In the genomic region with DNA sequence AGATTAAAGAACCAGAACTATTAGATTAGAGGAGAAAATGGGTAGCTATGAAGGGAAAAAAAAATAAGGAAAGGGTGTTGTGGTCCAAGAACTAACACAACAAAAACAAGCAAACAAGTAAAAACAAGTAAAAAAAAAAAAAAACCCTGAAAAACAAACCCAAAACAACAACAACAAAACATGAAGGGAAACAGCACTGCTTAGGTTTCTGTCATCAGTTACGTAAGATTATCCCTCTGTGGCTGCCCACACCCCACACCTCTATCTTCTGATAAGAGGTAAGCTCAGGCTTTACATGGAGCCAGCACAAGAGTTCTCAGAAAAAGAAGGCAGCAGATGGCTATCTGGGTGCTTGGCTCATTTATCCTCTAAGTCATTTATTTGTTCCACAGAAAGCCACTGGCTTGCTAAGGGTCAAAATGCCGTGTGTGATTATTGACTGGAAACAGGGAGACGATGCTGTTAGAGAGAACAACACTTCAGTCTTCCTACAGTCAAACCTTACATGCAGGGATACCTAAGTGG, we compare ENCODE assay signal across 1 cellular context.
TF ChIP-seq lines count a peak whose summit lies in the region.

No MANE protein-coding gene starts in this region.

TF ChIP-seq in K562, 482 proteins besides CTCF, POLR2A, EP300 and RAD21 (continued from another document and continues in another):
- TF ChIP-seq, protein P1, sequence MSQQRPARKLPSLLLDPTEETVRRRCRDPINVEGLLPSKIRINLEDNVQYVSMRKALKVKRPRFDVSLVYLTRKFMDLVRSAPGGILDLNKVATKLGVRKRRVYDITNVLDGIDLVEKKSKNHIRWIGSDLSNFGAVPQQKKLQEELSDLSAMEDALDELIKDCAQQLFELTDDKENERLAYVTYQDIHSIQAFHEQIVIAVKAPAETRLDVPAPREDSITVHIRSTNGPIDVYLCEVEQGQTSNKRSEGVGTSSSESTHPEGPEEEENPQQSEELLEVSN (IDR thresholded peaks at IDR 0.05; ENCODE audit: borderline replicate concordance in 1 of 2, extremely low read depth in 1 of 2, insufficient read depth in 1 of 2, insufficient read length in 1 of 2, low read depth in 1 of 2, low read length in 1 of 2, poor library complexity in 1 of 2, severe bottlenecking in 1 of 2): no peak
- TF ChIP-seq, protein P2, sequence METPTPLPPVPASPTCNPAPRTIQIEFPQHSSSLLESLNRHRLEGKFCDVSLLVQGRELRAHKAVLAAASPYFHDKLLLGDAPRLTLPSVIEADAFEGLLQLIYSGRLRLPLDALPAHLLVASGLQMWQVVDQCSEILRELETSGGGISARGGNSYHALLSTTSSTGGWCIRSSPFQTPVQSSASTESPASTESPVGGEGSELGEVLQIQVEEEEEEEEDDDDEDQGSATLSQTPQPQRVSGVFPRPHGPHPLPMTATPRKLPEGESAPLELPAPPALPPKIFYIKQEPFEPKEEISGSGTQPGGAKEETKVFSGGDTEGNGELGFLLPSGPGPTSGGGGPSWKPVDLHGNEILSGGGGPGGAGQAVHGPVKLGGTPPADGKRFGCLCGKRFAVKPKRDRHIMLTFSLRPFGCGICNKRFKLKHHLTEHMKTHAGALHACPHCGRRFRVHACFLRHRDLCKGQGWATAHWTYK (CRISPR knock-in tag; IDR thresholded peaks at IDR 0.05): 0 out of 2 replicates have a peak, but pooled peaks have one; percentile 68
- TF ChIP-seq, protein P3, sequence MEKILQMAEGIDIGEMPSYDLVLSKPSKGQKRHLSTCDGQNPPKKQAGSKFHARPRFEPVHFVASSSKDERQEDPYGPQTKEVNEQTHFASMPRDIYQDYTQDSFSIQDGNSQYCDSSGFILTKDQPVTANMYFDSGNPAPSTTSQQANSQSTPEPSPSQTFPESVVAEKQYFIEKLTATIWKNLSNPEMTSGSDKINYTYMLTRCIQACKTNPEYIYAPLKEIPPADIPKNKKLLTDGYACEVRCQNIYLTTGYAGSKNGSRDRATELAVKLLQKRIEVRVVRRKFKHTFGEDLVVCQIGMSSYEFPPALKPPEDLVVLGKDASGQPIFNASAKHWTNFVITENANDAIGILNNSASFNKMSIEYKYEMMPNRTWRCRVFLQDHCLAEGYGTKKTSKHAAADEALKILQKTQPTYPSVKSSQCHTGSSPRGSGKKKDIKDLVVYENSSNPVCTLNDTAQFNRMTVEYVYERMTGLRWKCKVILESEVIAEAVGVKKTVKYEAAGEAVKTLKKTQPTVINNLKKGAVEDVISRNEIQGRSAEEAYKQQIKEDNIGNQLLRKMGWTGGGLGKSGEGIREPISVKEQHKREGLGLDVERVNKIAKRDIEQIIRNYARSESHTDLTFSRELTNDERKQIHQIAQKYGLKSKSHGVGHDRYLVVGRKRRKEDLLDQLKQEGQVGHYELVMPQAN (IDR thresholded peaks at IDR 0.05; ENCODE audit: borderline replicate concordance): peak; percentile 37; the same call in 1 of the 2 replicates
- TF ChIP-seq OTX1 (CRISPR knock-in tag; IDR thresholded peaks at IDR 0.05) (0 out of 2 replicates have a peak, but pooled peaks have one; percentile 52), SMARCC2 (IDR thresholded peaks at IDR 0.05; ENCODE audit: low read depth) (peak; percentile 94), SMARCB1 (IDR thresholded peaks at IDR 0.05; ENCODE audit: insufficient read length, low read depth) (peak; percentile 68), CEBPB (tag; IDR thresholded peaks at IDR 0.05) (peak; percentile 95), GATA2 (CRISPR knock-in tag; IDR thresholded peaks at IDR 0.05) (peak; percentile 91), SMARCE1 (IDR thresholded peaks at IDR 0.05) (peak; percentile 96), RB1 (IDR thresholded peaks at IDR 0.05; ENCODE audit: low read depth) (peak; percentile 44; the same call in 1 of the 2 replicates), ARHGAP35 (IDR thresholded peaks at IDR 0.05; ENCODE audit: partially characterized antibody) (no peak), NFIX (CRISPR knock-in tag; IDR thresholded peaks at IDR 0.05; ENCODE audit: low read depth) (no peak), SMARCA5 (IDR thresholded peaks at IDR 0.05) (0 out of 2 replicates have a peak, but pooled peaks have one; percentile 80), ATF7 (IDR thresholded peaks at IDR 0.05) (peak; percentile 93), RUNX1 (IDR thresholded peaks at IDR 0.05; ENCODE audit: low read depth) (peak; percentile 78), MYNN (IDR thresholded peaks at IDR 0.05) (peak; percentile 45; the same call in 1 of the 2 replicates), MYNN (CRISPR knock-in tag; IDR thresholded peaks at IDR 0.05) (no peak), NCOR1 (IDR thresholded peaks at IDR 0.05) (peak; percentile 89), HEY1 (CRISPR knock-in tag; IDR thresholded peaks at IDR 0.05; ENCODE audit: borderline replicate concordance) (no peak)
- TF ChIP-seq, protein P4, sequence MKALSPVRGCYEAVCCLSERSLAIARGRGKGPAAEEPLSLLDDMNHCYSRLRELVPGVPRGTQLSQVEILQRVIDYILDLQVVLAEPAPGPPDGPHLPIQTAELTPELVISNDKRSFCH (CRISPR knock-in tag; IDR thresholded peaks at IDR 0.05): no peak
- TF ChIP-seq, protein P4 (tag; IDR thresholded peaks at IDR 0.05): 0 out of 2 replicates have a peak, but pooled peaks have one; percentile 42
- TF ChIP-seq, protein P5, sequence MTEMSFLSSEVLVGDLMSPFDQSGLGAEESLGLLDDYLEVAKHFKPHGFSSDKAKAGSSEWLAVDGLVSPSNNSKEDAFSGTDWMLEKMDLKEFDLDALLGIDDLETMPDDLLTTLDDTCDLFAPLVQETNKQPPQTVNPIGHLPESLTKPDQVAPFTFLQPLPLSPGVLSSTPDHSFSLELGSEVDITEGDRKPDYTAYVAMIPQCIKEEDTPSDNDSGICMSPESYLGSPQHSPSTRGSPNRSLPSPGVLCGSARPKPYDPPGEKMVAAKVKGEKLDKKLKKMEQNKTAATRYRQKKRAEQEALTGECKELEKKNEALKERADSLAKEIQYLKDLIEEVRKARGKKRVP (CRISPR knock-in tag; IDR thresholded peaks at IDR 0.05): 0 out of 2 replicates have a peak, but pooled peaks have one; percentile 14
- TF ChIP-seq, protein P6, sequence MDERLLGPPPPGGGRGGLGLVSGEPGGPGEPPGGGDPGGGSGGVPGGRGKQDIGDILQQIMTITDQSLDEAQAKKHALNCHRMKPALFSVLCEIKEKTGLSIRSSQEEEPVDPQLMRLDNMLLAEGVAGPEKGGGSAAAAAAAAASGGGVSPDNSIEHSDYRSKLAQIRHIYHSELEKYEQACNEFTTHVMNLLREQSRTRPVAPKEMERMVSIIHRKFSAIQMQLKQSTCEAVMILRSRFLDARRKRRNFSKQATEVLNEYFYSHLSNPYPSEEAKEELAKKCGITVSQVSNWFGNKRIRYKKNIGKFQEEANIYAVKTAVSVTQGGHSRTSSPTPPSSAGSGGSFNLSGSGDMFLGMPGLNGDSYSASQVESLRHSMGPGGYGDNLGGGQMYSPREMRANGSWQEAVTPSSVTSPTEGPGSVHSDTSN (CRISPR knock-in tag; IDR thresholded peaks at IDR 0.05; ENCODE audit: low read depth): no peak
- TF ChIP-seq, protein P6 (tag; conservative IDR thresholded peaks at IDR 0.05; ENCODE audit: low read depth): peak; percentile 86
- TF ChIP-seq, protein P7, sequence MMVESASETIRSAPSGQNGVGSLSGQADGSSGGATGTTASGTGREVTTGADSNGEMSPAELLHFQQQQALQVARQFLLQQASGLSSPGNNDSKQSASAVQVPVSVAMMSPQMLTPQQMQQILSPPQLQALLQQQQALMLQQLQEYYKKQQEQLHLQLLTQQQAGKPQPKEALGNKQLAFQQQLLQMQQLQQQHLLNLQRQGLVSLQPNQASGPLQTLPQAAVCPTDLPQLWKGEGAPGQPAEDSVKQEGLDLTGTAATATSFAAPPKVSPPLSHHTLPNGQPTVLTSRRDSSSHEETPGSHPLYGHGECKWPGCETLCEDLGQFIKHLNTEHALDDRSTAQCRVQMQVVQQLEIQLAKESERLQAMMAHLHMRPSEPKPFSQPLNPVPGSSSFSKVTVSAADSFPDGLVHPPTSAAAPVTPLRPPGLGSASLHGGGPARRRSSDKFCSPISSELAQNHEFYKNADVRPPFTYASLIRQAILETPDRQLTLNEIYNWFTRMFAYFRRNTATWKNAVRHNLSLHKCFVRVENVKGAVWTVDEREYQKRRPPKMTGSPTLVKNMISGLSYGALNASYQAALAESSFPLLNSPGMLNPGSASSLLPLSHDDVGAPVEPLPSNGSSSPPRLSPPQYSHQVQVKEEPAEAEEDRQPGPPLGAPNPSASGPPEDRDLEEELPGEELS (CRISPR knock-in tag; IDR thresholded peaks at IDR 0.05; ENCODE audit: borderline replicate concordance): no peak
- TF ChIP-seq, protein P8, sequence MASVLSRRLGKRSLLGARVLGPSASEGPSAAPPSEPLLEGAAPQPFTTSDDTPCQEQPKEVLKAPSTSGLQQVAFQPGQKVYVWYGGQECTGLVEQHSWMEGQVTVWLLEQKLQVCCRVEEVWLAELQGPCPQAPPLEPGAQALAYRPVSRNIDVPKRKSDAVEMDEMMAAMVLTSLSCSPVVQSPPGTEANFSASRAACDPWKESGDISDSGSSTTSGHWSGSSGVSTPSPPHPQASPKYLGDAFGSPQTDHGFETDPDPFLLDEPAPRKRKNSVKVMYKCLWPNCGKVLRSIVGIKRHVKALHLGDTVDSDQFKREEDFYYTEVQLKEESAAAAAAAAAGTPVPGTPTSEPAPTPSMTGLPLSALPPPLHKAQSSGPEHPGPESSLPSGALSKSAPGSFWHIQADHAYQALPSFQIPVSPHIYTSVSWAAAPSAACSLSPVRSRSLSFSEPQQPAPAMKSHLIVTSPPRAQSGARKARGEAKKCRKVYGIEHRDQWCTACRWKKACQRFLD (CRISPR knock-in tag; IDR thresholded peaks at IDR 0.05): no peak
- TF ChIP-seq, protein P9, sequence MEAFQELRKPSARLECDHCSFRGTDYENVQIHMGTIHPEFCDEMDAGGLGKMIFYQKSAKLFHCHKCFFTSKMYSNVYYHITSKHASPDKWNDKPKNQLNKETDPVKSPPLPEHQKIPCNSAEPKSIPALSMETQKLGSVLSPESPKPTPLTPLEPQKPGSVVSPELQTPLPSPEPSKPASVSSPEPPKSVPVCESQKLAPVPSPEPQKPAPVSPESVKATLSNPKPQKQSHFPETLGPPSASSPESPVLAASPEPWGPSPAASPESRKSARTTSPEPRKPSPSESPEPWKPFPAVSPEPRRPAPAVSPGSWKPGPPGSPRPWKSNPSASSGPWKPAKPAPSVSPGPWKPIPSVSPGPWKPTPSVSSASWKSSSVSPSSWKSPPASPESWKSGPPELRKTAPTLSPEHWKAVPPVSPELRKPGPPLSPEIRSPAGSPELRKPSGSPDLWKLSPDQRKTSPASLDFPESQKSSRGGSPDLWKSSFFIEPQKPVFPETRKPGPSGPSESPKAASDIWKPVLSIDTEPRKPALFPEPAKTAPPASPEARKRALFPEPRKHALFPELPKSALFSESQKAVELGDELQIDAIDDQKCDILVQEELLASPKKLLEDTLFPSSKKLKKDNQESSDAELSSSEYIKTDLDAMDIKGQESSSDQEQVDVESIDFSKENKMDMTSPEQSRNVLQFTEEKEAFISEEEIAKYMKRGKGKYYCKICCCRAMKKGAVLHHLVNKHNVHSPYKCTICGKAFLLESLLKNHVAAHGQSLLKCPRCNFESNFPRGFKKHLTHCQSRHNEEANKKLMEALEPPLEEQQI (IDR thresholded peaks at IDR 0.05): 0 out of 2 replicates have a peak, but pooled peaks have one; percentile 55
- TF ChIP-seq, protein P10, sequence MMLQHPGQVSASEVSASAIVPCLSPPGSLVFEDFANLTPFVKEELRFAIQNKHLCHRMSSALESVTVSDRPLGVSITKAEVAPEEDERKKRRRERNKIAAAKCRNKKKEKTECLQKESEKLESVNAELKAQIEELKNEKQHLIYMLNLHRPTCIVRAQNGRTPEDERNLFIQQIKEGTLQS (IDR thresholded peaks at IDR 0.05): peak; percentile 76; the same call in 1 of the 2 replicates
- TF ChIP-seq, protein P10 (CRISPR knock-in tag; conservative IDR thresholded peaks at IDR 0.05): no peak; the same call in 1 of the 2 replicates
- TF ChIP-seq, protein P11, sequence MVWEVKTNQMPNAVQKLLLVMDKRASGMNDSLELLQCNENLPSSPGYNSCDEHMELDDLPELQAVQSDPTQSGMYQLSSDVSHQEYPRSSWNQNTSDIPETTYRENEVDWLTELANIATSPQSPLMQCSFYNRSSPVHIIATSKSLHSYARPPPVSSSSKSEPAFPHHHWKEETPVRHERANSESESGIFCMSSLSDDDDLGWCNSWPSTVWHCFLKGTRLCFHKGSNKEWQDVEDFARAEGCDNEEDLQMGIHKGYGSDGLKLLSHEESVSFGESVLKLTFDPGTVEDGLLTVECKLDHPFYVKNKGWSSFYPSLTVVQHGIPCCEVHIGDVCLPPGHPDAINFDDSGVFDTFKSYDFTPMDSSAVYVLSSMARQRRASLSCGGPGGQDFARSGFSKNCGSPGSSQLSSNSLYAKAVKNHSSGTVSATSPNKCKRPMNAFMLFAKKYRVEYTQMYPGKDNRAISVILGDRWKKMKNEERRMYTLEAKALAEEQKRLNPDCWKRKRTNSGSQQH (CRISPR knock-in tag; IDR thresholded peaks at IDR 0.05): peak; percentile 54; the same call in 1 of the 2 replicates
